17 cellular contexts compared by ENCODE assay signal in genomic region chr20:40702504-40702903, GRCh38. TPM values are rescaled to one million over a fixed set of nuclear protein-coding genes. Genes with fewer than 3 reads are reported as not detected.
A peak's percentile ranks its signal among the peaks of the same experiment; 100 is the strongest.
DNase-seq lines count a peak whose midpoint lies in the region; ATAC-seq and TF ChIP-seq lines count a peak whose summit lies in the region.
"Had no signal": no experiment of that assay in that cellular context is flagged by ENCODE, and none has a peak within 500 bp of the region (broad histone marks: within the 10 kb centered on the region; RNA-seq: fewer than 3 reads in every experiment).

No MANE protein-coding gene starts in this region.

- no peak for ATAC-seq in DND-41 (ENCODE audit: insufficient read depth, low read depth)
- ATAC-seq: right cardiac atrium had no signal

- H4K8ac ChIP-seq in mesendoderm (ENCODE audit: low read depth, low read length): no peak overlapping the region

- DNase-seq in DND-41: no peak
- DNase-seq in HFFc6: no peak
- DNase-seq in SK-MEL-5 (ENCODE audit: low read depth, low spot score): peak; percentile 38
- peak; percentile 34 for DNase-seq in mesendoderm
- DNase-seq in stimulated activated naive CD4-positive, alpha-beta T cell treated with Interleukin-2 at 50 U/mL for 16 hours (lab: John Stamatoyannopoulos, UW): no peak
- DNase-seq in H7: no peak
- DNase-seq in SHP77 (lab: John Stamatoyannopoulos, UW): no peak
- DNase-seq: activated CD8-positive, alpha-beta memory T cell treated with anti-CD3 and anti-CD28 coated beads for 24 hours; activated effector memory CD4-positive, alpha-beta T cell treated with anti-CD3 and anti-CD28 coated beads, Interleukin-2, amount 50 U/mL, for 16 hours; foreskin melanocyte; GOT3; NCI-H2107; nephron progenitor cell; right cardiac atrium; stimulated activated CD4-positive, alpha-beta T cell treated with anti-CD3 and anti-CD28 coated beads, Interleukin-2, amount 100 ng/mL, for 48 hours; upper lobe of left lung had no signal

- in situ Hi-C loops in SK-MEL-5 (cut with HindIII; ENCODE audit: low pct_unique_long_range_greater_than_20kb, low sequenced_read_pairs): no loop called here

- no peak overlapping the region for H2AK5ac ChIP-seq in mesendoderm (ENCODE audit: low read length)

- H2BK15ac ChIP-seq in mesendoderm (replicated peaks; ENCODE audit: low read depth): no peak overlapping the region

- no peak overlapping the region for H4K5ac ChIP-seq in mesendoderm (ENCODE audit: low read length)

- H2BK5ac ChIP-seq in mesendoderm (ENCODE audit: low read length): no peak overlapping the region

- no peak overlapping the region for H3K4me3 Mint-ChIP-seq in HFFc6
- H3K4me3 Mint-ChIP-seq: nephron progenitor cell had no signal

- H3K4me3 ChIP-seq in DND-41 (ENCODE audit: low read depth in 1 of 2, low read length in 2 of 2) (no peak overlapping the region), mesendoderm (ENCODE audit: low read length) (no peak overlapping the region), H7 (ENCODE audit: insufficient read depth, low read depth, low read length) (no peak overlapping the region)
- H3K4me3 ChIP-seq: upper lobe of left lung had no signal

- no peaks in the 10 kb centered on the region for H3K4me1 ChIP-seq in DND-41 (ENCODE audit: insufficient read depth, low read length)
- peaks cover 2% of the 10 kb centered on the region for H3K4me1 ChIP-seq in mesendoderm (ENCODE audit: control insufficient read depth, low read depth, low read length)

- H3K4me1 Mint-ChIP-seq in HFFc6 (ENCODE audit: low read depth): no peaks in the 10 kb centered on the region

- H3K9ac ChIP-seq in DND-41 (ENCODE audit: low read depth, low read length): no peak overlapping the region
- H3K9ac ChIP-seq in mesendoderm (ENCODE audit: low read length): no peak overlapping the region

- H3K4me2 ChIP-seq in DND-41 (ENCODE audit: insufficient read depth, low read length) (no peak overlapping the region), mesendoderm (ENCODE audit: low read length) (no peak overlapping the region)

- no peak overlapping the region for H3K18ac ChIP-seq in mesendoderm (ENCODE audit: low read length)

- TF ChIP-seq CTCF in DND-41 (IDR thresholded peaks at IDR 0.05; ENCODE audit: borderline replicate concordance, extremely low read depth, low read length, poor library complexity, severe bottlenecking) (peak; percentile 46), HFFc6 (IDR thresholded peaks at IDR 0.05) (peak; percentile 58)

- peaks cover 9% of the 10 kb centered on the region for H3K27me3 Mint-ChIP-seq in HFFc6 (ENCODE audit: insufficient read depth)

- H3K79me1 ChIP-seq in mesendoderm (ENCODE audit: low read length): no peaks in the 10 kb centered on the region

- no peak overlapping the region for H3K4ac ChIP-seq in mesendoderm (ENCODE audit: low read depth, low read length)

- no peaks in the 10 kb centered on the region for H3K9me3 Mint-ChIP-seq in HFFc6

- H3K27me3 ChIP-seq in DND-41 (ENCODE audit: insufficient read depth, low read length, poor library complexity) (peaks cover 4% of the 10 kb centered on the region), mesendoderm (ENCODE audit: insufficient read depth, low read length, poor library complexity) (no peaks in the 10 kb centered on the region), H7 (ENCODE audit: control insufficient read depth, insufficient read depth, low read length) (peaks cover 3% of the 10 kb centered on the region)
- H3K27me3 ChIP-seq: upper lobe of left lung had no signal

- H3K36me3 ChIP-seq in DND-41 (ENCODE audit: insufficient read depth, low read length): no peaks in the 10 kb centered on the region
- H3K36me3 ChIP-seq in mesendoderm (ENCODE audit: control insufficient read depth, insufficient read depth, low read length): no peaks in the 10 kb centered on the region
- H3K36me3 ChIP-seq in H7 (replicated peaks; ENCODE audit: control insufficient read depth, insufficient read depth, low read length): no peaks in the 10 kb centered on the region
- H3K36me3 ChIP-seq: upper lobe of left lung had no signal

- no peak overlapping the region for H3K27ac ChIP-seq in DND-41 (ENCODE audit: low read length)
- no peak overlapping the region for H3K27ac ChIP-seq in mesendoderm (ENCODE audit: low read depth, low read length)
- H3K27ac ChIP-seq: upper lobe of left lung, VCaP had no signal

- H2AFZ ChIP-seq in DND-41 (ENCODE audit: low read depth, low read length): no peak overlapping the region

- WGBS in mesendoderm (ENCODE audit: extremely low coverage, insufficient coverage, low lambda C conversion rate): no CpG with 5 or more reads among the region's 4 CpGs

- no peaks in the 10 kb centered on the region for H3K9me3 ChIP-seq in DND-41 (ENCODE audit: insufficient read depth, low read length, severe bottlenecking)
- H3K9me3 ChIP-seq: upper lobe of left lung had no signal

- no peaks in the 10 kb centered on the region for H3K79me2 ChIP-seq in DND-41 (ENCODE audit: insufficient read depth, low read length)
- no peaks in the 10 kb centered on the region for H3K79me2 ChIP-seq in mesendoderm (ENCODE audit: control insufficient read depth, insufficient read depth, low read length)

- H3K36me3 Mint-ChIP-seq in HFFc6 (ENCODE audit: low read depth): no peaks in the 10 kb centered on the region

- H3K27ac Mint-ChIP-seq in HFFc6: no peak overlapping the region
- H3K27ac Mint-ChIP-seq: nephron progenitor cell had no signal

- H3K23ac ChIP-seq in mesendoderm (ENCODE audit: low read length): no peak overlapping the region

- no peak overlapping the region for H2BK120ac ChIP-seq in mesendoderm (ENCODE audit: low read depth, low read length)

- H3K56ac ChIP-seq in mesendoderm (ENCODE audit: low read length): no peak overlapping the region

- H4K20me1 ChIP-seq in DND-41 (ENCODE audit: insufficient read depth, low read length): no peaks in the 10 kb centered on the region

RNA-seq across cellular contexts. Expression of gene MAFB, which starts 13.5 kb away (rescaled TPM):
- total RNA-seq in HFFc6 (2021; fragmentation: NEBNext Ultra II Directional; extraction: Animal tissue kit (Norgen Biotek cat#: 25700)): under 1 TPM in 1 of 6 experiments, not detected in 5; 0.05 TPM
- 1.2 and 1.4 TPM in 2 replicates for total RNA-seq in SK-MEL-5 (2014; rRNA removed; shearing (Covaris generic))
- polyA plus RNA-seq in SK-MEL-5 (2015; cell fraction: cytosol; rRNA removed): 3.8 TPM in 2 replicates
- 0.93 and 1.7 TPM in 2 replicates for polyA plus RNA-seq in SK-MEL-5 (2015; cell fraction: nucleus; rRNA removed)
- polyA plus RNA-seq in mesendoderm (2013, experiment 1 of 2): 5.2 TPM
- polyA plus RNA-seq in mesendoderm (2013, experiment 2 of 2): 4.7 TPM
- 2.4 and 4.2 TPM in 2 replicates for total RNA-seq in H7 (2014; rRNA removed; shearing (Covaris generic))

Comparison
In these comparisons a context has a peak if more than half of its experiments do, and no peak if none do; other contexts are left out.
1. DNase-seq: peak in SK-MEL-5 (single experiment) and mesendoderm (single experiment); none in DND-41 (single experiment), HFFc6 (single experiment), stimulated activated naive CD4-positive, alpha-beta T cell treated with Interleukin-2 at 50 U/mL for 16 hours (single experiment), H7 (single experiment) and SHP77 (0 of 2).